ENCODE assay signal across 13 cellular contexts in the genomic region with DNA sequence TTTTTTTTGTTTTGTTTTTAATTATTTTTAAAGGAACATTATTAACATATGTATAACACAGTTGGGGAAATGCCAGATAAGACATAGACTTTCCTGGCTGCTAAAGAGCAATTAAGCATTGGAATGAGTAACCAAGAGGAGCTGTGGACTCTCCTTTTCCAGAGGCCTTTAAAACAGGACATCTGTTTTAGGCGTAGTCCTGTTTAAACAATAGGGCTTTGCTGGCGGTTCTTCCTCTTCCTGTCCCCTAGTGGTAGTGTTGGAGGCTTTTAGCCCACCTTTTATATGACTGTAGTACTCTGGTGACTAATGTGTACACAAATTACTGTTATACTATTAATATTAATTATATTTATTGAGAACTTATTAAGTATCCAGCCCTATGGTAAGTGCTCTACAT.
DNase-seq lines count a peak whose midpoint lies in the region; ATAC-seq, FAIRE-seq and TF ChIP-seq lines count a peak whose summit lies in the region.
"Had no signal": no experiment of that assay in that cellular context is flagged by ENCODE, and none has a peak within 500 bp of the region (broad histone marks: within the 10 kb centered on the region; RNA-seq: fewer than 3 reads in every experiment).

No MANE protein-coding gene starts in this region.

- H3K9me3 ChIP-seq in SJCRH30 (replicated peaks) (no peaks in the 10 kb centered on the region), heart right ventricle (peaks cover 0 to 13% (median 0%) of the 10 kb centered on the region in 11 donors), sigmoid colon (peaks cover 0 to 4% (median 0%) of the 10 kb centered on the region in 4 donors)
- H3K9me3 ChIP-seq: SJSA1 had no signal

- FAIRE-seq in H54 (lab: Jason Lieb, UNC): peak; percentile 15
- FAIRE-seq in GM12892 (lab: Jason Lieb, UNC): no peak

- no peak overlapping the region for H3K4me3 ChIP-seq in SJCRH30
- no peak overlapping the region for H3K4me3 ChIP-seq in heart right ventricle
- H3K4me3 ChIP-seq in sigmoid colon: no peak overlapping the region
- H3K4me3 ChIP-seq: SJSA1 had no signal

- DNase-seq in H54 (ENCODE audit: insufficient read length, low spot score) (no peak), SJCRH30 (peak; percentile 5 to 18), heart right ventricle (peak in 1 of 2 donors; percentile 44), sigmoid colon (no peak), NCI-H2196 treated with DMSO at 0.1 percent for 48 hours (lab: John Stamatoyannopoulos, UW; ENCODE audit: unreplicated experiment) (no peak), AML-193 (lab: John Stamatoyannopoulos, UW) (no peak), GM12892 (ENCODE audit: insufficient read length) (no peak)
- DNase-seq: activated effector memory CD4-positive, alpha-beta T cell treated with anti-CD3 and anti-CD28 coated beads, Interleukin-2, amount 50 U/mL, for 16 hours; DMS79 treated with DMSO at 0.1 percent for 48 hours; head of caudate nucleus; KG1 had no signal

- H3K36me3 ChIP-seq in SJCRH30 (no peaks in the 10 kb centered on the region), heart right ventricle (no peaks in the 10 kb centered on the region), sigmoid colon (no peaks in the 10 kb centered on the region)
- H3K36me3 ChIP-seq: SJSA1 had no signal

- 41 to 58% methylated on average over 2 of the region's 2 CpGs for WGBS in heart right ventricle, 2 donors
- WGBS in sigmoid colon, 2 donors: 9 to 56% methylated on average over 2 of the region's 2 CpGs

- H3K4me1 ChIP-seq in SJCRH30 (0 out of 2 replicates have a peak, but pooled peaks cover 3% of the 10 kb centered on the region), heart right ventricle (peaks cover 0 to 40% (median 29%) of the 10 kb centered on the region in 9 donors), sigmoid colon (no peaks in the 10 kb centered on the region)
- H3K4me1 ChIP-seq: SJSA1 had no signal

- H3K27ac ChIP-seq in SJCRH30: no peak overlapping the region
- H3K27ac ChIP-seq in heart right ventricle: peak overlapping the region; percentile 22 to 81 (median 56)
- H3K27ac ChIP-seq in sigmoid colon: peak overlapping the region in 3 of 4 donors; percentile 1 to 37 (median 22)
- H3K27ac ChIP-seq: SJSA1 had no signal

- no peak for TF ChIP-seq EP300 in sigmoid colon (IDR thresholded peaks at IDR 0.05)

- intact Hi-C loops in heart right ventricle (cut with DNase I) (loop anchor here in 1 of 10 donors (2.0 kb wide), 1 partner anchor 52 kb away; no protein-coding TSS in a partner anchor), sigmoid colon (cut with DNase I) (no loop called here)

- peak; percentile 71 to 96 (median 89) for ATAC-seq in heart right ventricle
- ATAC-seq in GM18907 (IDR thresholded peaks at IDR 0.05; ENCODE audit: unreplicated experiment): no peak

- H3K27me3 ChIP-seq in SJCRH30 (no peaks in the 10 kb centered on the region), heart right ventricle (peaks cover 0 to 2% (median 0%) of the 10 kb centered on the region in 7 donors), sigmoid colon (peaks cover 0 to 5% (median 0%) of the 10 kb centered on the region in 3 donors)
- H3K27me3 ChIP-seq: SJSA1 had no signal

- peak in 7 of 9 donors; percentile 34 to 58 (median 40) for TF ChIP-seq CTCF in heart right ventricle (IDR thresholded peaks at IDR 0.05)
- TF ChIP-seq CTCF in sigmoid colon (IDR thresholded peaks at IDR 0.05): no peak

- no peak for TF ChIP-seq POLR2A in H54 (IDR thresholded peaks at IDR 0.05; ENCODE audit: low read depth, low read length)
- no peak for TF ChIP-seq POLR2A in sigmoid colon (IDR thresholded peaks at IDR 0.05)
- no peak for TF ChIP-seq POLR2A in GM12892 (IDR thresholded peaks at IDR 0.05; ENCODE audit: low read depth, low read length)

Comparison
In these comparisons a context has a peak if more than half of its experiments do, and no peak if none do; other contexts are left out.
1. DNase-seq: peak in SJCRH30 (2 of 2); none in H54 (single experiment), sigmoid colon (single experiment), NCI-H2196 treated with DMSO at 0.1 percent for 48 hours (single experiment), AML-193 (0 of 2) and GM12892 (single experiment).
2. CTCF ChIP-seq: peak in heart right ventricle (7 of 9); none in sigmoid colon (0 of 4).